Comparison of ENCODE assay signal across 1 cellular context in the genomic region with DNA sequence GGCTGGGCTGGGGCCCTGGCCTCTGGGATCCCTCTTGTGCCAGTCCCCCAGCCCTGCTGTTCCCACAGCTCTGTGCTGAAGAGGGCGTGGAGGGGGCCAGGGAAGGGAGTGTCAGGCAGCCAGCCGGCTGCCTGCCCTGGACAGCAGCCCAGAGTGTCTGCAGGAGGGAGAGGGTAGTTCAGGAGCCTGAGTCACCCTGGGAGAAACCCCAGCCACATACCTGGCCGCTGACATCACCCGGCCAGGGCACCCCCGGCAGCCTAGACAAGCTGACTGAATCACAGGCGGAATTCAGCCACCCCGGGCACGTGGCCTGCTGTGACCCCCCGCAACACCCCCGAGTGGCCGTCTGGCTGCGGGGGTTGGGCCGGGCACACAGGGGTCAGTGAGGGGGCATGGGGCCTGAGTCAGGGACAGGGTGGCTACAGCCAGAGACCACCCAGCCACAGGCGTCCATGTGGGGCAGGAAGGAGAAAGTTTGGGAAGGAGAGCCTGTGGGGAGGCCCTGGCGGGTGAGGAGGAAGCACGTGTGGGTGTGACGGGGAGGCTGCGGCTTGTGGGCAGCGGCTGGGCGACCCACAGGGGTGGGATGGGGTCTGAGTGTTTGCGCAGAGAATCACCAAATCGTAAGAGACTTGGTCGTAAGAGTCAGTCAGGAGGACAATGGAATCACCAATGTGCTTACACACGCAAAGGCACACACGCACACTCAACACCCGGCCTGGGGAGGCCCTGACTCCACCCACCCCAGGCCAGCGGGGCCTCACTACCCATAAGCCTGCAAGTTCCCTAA.
TF ChIP-seq lines count a peak whose summit lies in the region.

No MANE protein-coding gene starts in this region.

TF ChIP-seq in HepG2, 621 proteins besides CTCF, POLR2A, EP300 and RAD21 (continued from another document and continues in another):
- TF ChIP-seq, protein P1, sequence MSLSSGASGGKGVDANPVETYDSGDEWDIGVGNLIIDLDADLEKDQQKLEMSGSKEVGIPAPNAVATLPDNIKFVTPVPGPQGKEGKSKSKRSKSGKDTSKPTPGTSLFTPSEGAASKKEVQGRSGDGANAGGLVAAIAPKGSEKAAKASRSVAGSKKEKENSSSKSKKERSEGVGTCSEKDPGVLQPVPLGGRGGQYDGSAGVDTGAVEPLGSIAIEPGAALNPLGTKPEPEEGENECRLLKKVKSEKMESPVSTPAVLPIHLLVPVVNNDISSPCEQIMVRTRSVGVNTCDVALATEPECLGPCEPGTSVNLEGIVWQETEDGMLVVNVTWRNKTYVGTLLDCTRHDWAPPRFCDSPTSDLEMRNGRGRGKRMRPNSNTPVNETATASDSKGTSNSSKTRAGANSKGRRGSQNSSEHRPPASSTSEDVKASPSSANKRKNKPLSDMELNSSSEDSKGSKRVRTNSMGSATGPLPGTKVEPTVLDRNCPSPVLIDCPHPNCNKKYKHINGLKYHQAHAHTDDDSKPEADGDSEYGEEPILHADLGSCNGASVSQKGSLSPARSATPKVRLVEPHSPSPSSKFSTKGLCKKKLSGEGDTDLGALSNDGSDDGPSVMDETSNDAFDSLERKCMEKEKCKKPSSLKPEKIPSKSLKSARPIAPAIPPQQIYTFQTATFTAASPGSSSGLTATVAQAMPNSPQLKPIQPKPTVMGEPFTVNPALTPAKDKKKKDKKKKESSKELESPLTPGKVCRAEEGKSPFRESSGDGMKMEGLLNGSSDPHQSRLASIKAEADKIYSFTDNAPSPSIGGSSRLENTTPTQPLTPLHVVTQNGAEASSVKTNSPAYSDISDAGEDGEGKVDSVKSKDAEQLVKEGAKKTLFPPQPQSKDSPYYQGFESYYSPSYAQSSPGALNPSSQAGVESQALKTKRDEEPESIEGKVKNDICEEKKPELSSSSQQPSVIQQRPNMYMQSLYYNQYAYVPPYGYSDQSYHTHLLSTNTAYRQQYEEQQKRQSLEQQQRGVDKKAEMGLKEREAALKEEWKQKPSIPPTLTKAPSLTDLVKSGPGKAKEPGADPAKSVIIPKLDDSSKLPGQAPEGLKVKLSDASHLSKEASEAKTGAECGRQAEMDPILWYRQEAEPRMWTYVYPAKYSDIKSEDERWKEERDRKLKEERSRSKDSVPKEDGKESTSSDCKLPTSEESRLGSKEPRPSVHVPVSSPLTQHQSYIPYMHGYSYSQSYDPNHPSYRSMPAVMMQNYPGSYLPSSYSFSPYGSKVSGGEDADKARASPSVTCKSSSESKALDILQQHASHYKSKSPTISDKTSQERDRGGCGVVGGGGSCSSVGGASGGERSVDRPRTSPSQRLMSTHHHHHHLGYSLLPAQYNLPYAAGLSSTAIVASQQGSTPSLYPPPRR (CRISPR knock-in tag; IDR thresholded peaks at IDR 0.05; ENCODE audit: borderline replicate concordance): peak; percentile 49; the same call in 1 of the 2 replicates
- TF ChIP-seq JUNB (CRISPR knock-in tag; IDR thresholded peaks at IDR 0.05; ENCODE audit: borderline replicate concordance) (peak; percentile 87; the same call in 1 of the 2 replicates), ZBTB38 (CRISPR knock-in tag; IDR thresholded peaks at IDR 0.05) (0 out of 2 replicates have a peak, but pooled peaks have one; percentile 27), ZNF275 (CRISPR knock-in tag; IDR thresholded peaks at IDR 0.05; ENCODE audit: borderline replicate concordance) (0 out of 2 replicates have a peak, but pooled peaks have one; percentile 51), ZBTB20 (CRISPR knock-in tag; IDR thresholded peaks at IDR 0.05; ENCODE audit: borderline replicate concordance, low read depth) (peak; percentile 67; the same call in 1 of the 2 replicates), ZNF598 (CRISPR knock-in tag; IDR thresholded peaks at IDR 0.05; ENCODE audit: borderline replicate concordance) (0 out of 2 replicates have a peak, but pooled peaks have one; percentile 37), ZNF687 (CRISPR knock-in tag; IDR thresholded peaks at IDR 0.05) (peak; percentile 91), RXRA (CRISPR knock-in tag; IDR thresholded peaks at IDR 0.05) (peak; percentile 99), MAZ (IDR thresholded peaks at IDR 0.05; ENCODE audit: borderline replicate concordance, low read depth, low read length) (peak; percentile 66), MAZ (CRISPR knock-in tag; IDR thresholded peaks at IDR 0.05; ENCODE audit: low read depth) (peak; percentile 71), RBFOX2 (IDR thresholded peaks at IDR 0.05; ENCODE audit: low read depth, low read length) (peak; percentile 54), THAP8 (CRISPR knock-in tag; IDR thresholded peaks at IDR 0.05; ENCODE audit: borderline replicate concordance) (no peak), NR2F6 (IDR thresholded peaks at IDR 0.05) (no peak; the same call in none of the 2 replicates), NR2F6 (CRISPR knock-in tag; IDR thresholded peaks at IDR 0.05) (peak; percentile 63), ZBTB14 (CRISPR knock-in tag; IDR thresholded peaks at IDR 0.05) (0 out of 2 replicates have a peak, but pooled peaks have one; percentile 45), ZFP90 (CRISPR knock-in tag; IDR thresholded peaks at IDR 0.05; ENCODE audit: borderline replicate concordance) (no peak), RARG (CRISPR knock-in tag; IDR thresholded peaks at IDR 0.05; ENCODE audit: low read depth) (no peak)
- TF ChIP-seq, protein P2, sequence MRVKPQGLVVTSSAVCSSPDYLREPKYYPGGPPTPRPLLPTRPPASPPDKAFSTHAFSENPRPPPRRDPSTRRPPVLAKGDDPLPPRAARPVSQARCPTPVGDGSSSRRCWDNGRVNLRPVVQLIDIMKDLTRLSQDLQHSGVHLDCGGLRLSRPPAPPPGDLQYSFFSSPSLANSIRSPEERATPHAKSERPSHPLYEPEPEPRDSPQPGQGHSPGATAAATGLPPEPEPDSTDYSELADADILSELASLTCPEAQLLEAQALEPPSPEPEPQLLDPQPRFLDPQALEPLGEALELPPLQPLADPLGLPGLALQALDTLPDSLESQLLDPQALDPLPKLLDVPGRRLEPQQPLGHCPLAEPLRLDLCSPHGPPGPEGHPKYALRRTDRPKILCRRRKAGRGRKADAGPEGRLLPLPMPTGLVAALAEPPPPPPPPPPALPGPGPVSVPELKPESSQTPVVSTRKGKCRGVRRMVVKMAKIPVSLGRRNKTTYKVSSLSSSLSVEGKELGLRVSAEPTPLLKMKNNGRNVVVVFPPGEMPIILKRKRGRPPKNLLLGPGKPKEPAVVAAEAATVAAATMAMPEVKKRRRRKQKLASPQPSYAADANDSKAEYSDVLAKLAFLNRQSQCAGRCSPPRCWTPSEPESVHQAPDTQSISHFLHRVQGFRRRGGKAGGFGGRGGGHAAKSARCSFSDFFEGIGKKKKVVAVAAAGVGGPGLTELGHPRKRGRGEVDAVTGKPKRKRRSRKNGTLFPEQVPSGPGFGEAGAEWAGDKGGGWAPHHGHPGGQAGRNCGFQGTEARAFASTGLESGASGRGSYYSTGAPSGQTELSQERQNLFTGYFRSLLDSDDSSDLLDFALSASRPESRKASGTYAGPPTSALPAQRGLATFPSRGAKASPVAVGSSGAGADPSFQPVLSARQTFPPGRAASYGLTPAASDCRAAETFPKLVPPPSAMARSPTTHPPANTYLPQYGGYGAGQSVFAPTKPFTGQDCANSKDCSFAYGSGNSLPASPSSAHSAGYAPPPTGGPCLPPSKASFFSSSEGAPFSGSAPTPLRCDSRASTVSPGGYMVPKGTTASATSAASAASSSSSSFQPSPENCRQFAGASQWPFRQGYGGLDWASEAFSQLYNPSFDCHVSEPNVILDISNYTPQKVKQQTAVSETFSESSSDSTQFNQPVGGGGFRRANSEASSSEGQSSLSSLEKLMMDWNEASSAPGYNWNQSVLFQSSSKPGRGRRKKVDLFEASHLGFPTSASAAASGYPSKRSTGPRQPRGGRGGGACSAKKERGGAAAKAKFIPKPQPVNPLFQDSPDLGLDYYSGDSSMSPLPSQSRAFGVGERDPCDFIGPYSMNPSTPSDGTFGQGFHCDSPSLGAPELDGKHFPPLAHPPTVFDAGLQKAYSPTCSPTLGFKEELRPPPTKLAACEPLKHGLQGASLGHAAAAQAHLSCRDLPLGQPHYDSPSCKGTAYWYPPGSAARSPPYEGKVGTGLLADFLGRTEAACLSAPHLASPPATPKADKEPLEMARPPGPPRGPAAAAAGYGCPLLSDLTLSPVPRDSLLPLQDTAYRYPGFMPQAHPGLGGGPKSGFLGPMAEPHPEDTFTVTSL (CRISPR knock-in tag; IDR thresholded peaks at IDR 0.05; ENCODE audit: borderline replicate concordance): peak; percentile 70; the same call in 1 of the 2 replicates
- TF ChIP-seq, protein P3, sequence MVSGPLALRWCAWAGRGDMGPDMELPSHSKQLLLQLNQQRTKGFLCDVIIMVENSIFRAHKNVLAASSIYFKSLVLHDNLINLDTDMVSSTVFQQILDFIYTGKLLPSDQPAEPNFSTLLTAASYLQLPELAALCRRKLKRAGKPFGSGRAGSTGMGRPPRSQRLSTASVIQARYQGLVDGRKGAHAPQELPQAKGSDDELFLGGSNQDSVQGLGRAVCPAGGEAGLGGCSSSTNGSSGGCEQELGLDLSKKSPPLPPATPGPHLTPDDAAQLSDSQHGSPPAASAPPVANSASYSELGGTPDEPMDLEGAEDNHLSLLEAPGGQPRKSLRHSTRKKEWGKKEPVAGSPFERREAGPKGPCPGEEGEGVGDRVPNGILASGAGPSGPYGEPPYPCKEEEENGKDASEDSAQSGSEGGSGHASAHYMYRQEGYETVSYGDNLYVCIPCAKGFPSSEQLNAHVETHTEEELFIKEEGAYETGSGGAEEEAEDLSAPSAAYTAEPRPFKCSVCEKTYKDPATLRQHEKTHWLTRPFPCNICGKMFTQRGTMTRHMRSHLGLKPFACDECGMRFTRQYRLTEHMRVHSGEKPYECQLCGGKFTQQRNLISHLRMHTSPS (CRISPR knock-in tag; IDR thresholded peaks at IDR 0.05; ENCODE audit: low read depth): no peak
- TF ChIP-seq, protein P4, sequence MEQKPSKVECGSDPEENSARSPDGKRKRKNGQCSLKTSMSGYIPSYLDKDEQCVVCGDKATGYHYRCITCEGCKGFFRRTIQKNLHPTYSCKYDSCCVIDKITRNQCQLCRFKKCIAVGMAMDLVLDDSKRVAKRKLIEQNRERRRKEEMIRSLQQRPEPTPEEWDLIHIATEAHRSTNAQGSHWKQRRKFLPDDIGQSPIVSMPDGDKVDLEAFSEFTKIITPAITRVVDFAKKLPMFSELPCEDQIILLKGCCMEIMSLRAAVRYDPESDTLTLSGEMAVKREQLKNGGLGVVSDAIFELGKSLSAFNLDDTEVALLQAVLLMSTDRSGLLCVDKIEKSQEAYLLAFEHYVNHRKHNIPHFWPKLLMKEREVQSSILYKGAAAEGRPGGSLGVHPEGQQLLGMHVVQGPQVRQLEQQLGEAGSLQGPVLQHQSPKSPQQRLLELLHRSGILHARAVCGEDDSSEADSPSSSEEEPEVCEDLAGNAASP (CRISPR knock-in tag; IDR thresholded peaks at IDR 0.05; ENCODE audit: borderline replicate concordance): peak; percentile 94
